In the genomic region with DNA sequence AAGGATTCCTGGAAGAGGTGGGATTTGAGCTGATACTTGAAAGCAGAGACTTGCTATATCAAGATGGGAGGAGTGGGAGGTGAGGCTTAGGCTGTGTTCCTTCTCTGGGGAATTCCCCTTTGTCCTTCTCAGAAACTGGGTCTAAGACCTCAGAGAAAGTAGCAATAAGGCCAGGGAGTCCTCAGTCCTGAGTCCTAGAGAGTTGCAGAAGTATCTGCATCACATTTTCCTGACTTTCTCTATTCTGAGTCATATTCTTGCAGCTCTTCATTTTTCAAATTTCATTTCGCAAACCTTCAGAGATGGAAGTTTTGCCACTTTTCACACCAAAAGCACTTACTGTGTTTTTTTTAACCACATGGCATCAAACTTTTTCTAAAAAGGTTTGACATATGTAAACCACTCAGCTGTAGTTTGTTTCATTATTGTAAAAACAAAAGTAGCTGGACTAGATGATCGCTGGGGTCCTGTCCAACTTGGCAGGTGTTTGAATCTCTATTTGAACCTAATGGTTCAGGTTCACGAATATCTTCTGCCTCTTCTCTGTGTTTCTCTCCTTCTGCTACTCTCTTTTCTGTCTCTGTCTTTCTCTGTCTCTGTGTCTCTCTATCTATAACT, we compare ENCODE assay signal across 1 cellular context.
TF ChIP-seq lines count a peak whose summit lies in the region.

No MANE protein-coding gene starts in this region.

TF ChIP-seq in SK-N-SH treated with all-trans-retinoic acid at 6 μM for 48 hours, 23 proteins besides CTCF, POLR2A, EP300 and RAD21 (continued from another document):
- TF ChIP-seq, protein P1, sequence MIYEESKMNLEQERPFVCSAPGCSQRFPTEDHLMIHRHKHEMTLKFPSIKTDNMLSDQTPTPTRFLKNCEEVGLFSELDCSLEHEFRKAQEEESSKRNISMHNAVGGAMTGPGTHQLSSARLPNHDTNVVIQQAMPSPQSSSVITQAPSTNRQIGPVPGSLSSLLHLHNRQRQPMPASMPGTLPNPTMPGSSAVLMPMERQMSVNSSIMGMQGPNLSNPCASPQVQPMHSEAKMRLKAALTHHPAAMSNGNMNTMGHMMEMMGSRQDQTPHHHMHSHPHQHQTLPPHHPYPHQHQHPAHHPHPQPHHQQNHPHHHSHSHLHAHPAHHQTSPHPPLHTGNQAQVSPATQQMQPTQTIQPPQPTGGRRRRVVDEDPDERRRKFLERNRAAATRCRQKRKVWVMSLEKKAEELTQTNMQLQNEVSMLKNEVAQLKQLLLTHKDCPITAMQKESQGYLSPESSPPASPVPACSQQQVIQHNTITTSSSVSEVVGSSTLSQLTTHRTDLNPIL (CRISPR knock-in tag; IDR thresholded peaks at IDR 0.05; ENCODE audit: low read depth): no peak
- TF ChIP-seq ZNF565 (CRISPR knock-in tag; conservative IDR thresholded peaks at IDR 0.05; ENCODE audit: low read depth): no peak
